Comparison of ENCODE assay signal across 1 cellular context in genomic region chr4:159787901-159788300, GRCh38.
TF ChIP-seq lines count a peak whose summit lies in the region.

No MANE protein-coding gene starts in this region.

TF ChIP-seq in H1, 55 proteins besides CTCF, POLR2A, EP300 and RAD21 (continued from another document):
- no peak for TF ChIP-seq E2F6 (IDR thresholded peaks at IDR 0.05)
- TF ChIP-seq PHF8 (conservative IDR thresholded peaks at IDR 0.05; ENCODE audit: low read depth, low read length) = no peak
- no peak for TF ChIP-seq TAF1 (IDR thresholded peaks at IDR 0.05; ENCODE audit: low read depth, low read length)
- TF ChIP-seq BCL11A (IDR thresholded peaks at IDR 0.05; ENCODE audit: low read depth in 2 of 2, low read length in 2 of 2) = no peak
- TF ChIP-seq SIN3A (conservative IDR thresholded peaks at IDR 0.05 in 1 of 2, IDR thresholded peaks at IDR 0.05 in 1 of 2; ENCODE audit: low read depth in 1 of 2, low read length in 2 of 2) = no peak
- no peak for TF ChIP-seq ZNF274 (IDR thresholded peaks at IDR 0.05; ENCODE audit: borderline replicate concordance, extremely low read depth, low read length)
- no peak for TF ChIP-seq RNF2 (IDR thresholded peaks at IDR 0.05; ENCODE audit: borderline replicate concordance, low read depth, low read length, missing control alignments, poor library complexity, severe bottlenecking)
- TF ChIP-seq SIX5 (IDR thresholded peaks at IDR 0.05; ENCODE audit: low read depth, low read length) = no peak
- TF ChIP-seq CEBPB (IDR thresholded peaks at IDR 0.05; ENCODE audit: low read depth, low read length) = no peak
